Comparison of ENCODE assay signal across 1 cellular context in genomic region chr1:155562581-155563376, GRCh38.
TF ChIP-seq lines count a peak whose summit lies in the region.

Gene ASH1L (minus strand): TSS chr1:155562803. CDS start chr1:155521519, 41,284 bp downstream.

TF ChIP-seq in HepG2, 621 proteins besides CTCF, POLR2A, EP300 and RAD21 (continued from another document and continues in another):
- TF ChIP-seq HMGXB4 (CRISPR knock-in tag; IDR thresholded peaks at IDR 0.05; ENCODE audit: borderline replicate concordance in 1 of 2, low read depth in 1 of 2) (peak; percentile 82 to 90; a peak in 3 of 4 replicates), ZBTB38 (CRISPR knock-in tag; IDR thresholded peaks at IDR 0.05) (peak; percentile 39; the same call in 1 of the 2 replicates), ZNF615 (CRISPR knock-in tag; IDR thresholded peaks at IDR 0.05; ENCODE audit: borderline replicate concordance) (0 out of 2 replicates have a peak, but pooled peaks have one; percentile 70), ZNF609 (CRISPR knock-in tag; IDR thresholded peaks at IDR 0.05; ENCODE audit: borderline replicate concordance) (peak; percentile 7; the same call in 1 of the 2 replicates), ISL2 (CRISPR knock-in tag; IDR thresholded peaks at IDR 0.05) (peak; percentile 67), ZNF430 (CRISPR knock-in tag; IDR thresholded peaks at IDR 0.05) (peak; percentile 66; the same call in 1 of the 2 replicates), ZNF792 (CRISPR knock-in tag; IDR thresholded peaks at IDR 0.05) (peak; percentile 22; the same call in 1 of the 2 replicates), HOXA5 (CRISPR knock-in tag; IDR thresholded peaks at IDR 0.05) (peak; percentile 78), TFAP4 (IDR thresholded peaks at IDR 0.05; ENCODE audit: borderline replicate concordance, low read depth) (no peak), KDM3A (CRISPR knock-in tag; IDR thresholded peaks at IDR 0.05; ENCODE audit: low read depth) (0 out of 2 replicates have a peak, but pooled peaks have one; percentile 57), HOXA3 (CRISPR knock-in tag; IDR thresholded peaks at IDR 0.05) (peak; percentile 69), ZNF552 (CRISPR knock-in tag; IDR thresholded peaks at IDR 0.05; ENCODE audit: borderline replicate concordance) (no peak), DR1 (CRISPR knock-in tag; IDR thresholded peaks at IDR 0.05) (peak; percentile 65), SNAI1 (CRISPR knock-in tag; IDR thresholded peaks at IDR 0.05; ENCODE audit: borderline replicate concordance) (peak; percentile 68; the same call in 1 of the 2 replicates), ZNF547 (CRISPR knock-in tag; IDR thresholded peaks at IDR 0.05) (peak; percentile 62; the same call in 1 of the 2 replicates), RBM39 (IDR thresholded peaks at IDR 0.05; ENCODE audit: low read depth, low read length, poor library complexity, severe bottlenecking) (peak; percentile 87), ZBTB33 (CRISPR knock-in tag; IDR thresholded peaks at IDR 0.05) (no peak; the same call in 1 of the 2 replicates), UBTF (CRISPR knock-in tag; IDR thresholded peaks at IDR 0.05) (peak; percentile 75), ZNF274 (CRISPR knock-in tag; IDR thresholded peaks at IDR 0.05) (peak; percentile 37; the same call in 1 of the 2 replicates), ZBTB34 (CRISPR knock-in tag; IDR thresholded peaks at IDR 0.05) (no peak), ZNF121 (CRISPR knock-in tag; IDR thresholded peaks at IDR 0.05) (0 out of 2 replicates have a peak, but pooled peaks have one; percentile 14), TARDBP (CRISPR knock-in tag; IDR thresholded peaks at IDR 0.05) (peak; percentile 76; the same call in 1 of the 2 replicates), ATF7 (IDR thresholded peaks at IDR 0.05) (peak; percentile 81), ATF7 (CRISPR knock-in tag; IDR thresholded peaks at IDR 0.05) (no peak), TGIF2 (CRISPR knock-in tag; IDR thresholded peaks at IDR 0.05) (peak; percentile 83), RXRA (CRISPR knock-in tag; IDR thresholded peaks at IDR 0.05) (0 out of 2 replicates have a peak, but pooled peaks have one; percentile 58), YEATS4 (CRISPR knock-in tag; IDR thresholded peaks at IDR 0.05; ENCODE audit: borderline replicate concordance) (peak; percentile 77; the same call in 1 of the 2 replicates), ZNF142 (CRISPR knock-in tag; IDR thresholded peaks at IDR 0.05) (peak; percentile 97)
